8 cellular contexts compared by ENCODE assay signal in the genomic region with DNA sequence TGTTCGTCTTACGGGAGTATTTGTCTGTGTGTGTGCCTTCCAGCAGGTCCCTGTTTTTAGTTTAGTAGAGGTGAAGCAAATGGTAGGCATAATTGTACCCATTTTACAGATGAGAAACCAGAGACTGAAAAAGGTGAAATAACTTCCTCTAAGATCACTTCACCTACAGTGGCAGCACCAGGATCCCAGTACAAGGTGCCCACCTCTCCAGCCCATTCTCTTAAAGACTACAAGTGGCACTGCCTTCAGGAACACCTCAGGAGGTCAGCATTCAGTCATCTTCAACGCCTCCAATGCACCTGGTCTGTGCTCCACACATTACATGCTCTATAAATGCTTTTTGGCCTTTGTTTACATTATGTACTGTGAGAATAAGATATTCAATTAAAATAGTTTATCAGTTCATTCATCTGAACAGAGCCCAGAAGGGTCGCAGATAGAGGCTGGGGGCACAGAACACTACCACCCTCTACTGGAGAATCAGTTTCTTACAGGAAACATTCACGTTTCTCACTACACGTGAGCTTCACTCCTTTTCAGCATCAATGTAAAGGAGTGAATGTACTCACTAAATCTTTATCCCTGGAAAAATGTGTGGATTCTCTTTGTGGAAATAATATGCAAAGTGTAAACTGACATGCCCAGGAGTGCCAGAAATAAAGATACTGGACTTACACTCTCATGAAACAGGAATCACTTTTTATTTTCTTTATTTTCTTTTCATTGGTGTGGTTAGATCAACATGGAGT. TPM values are rescaled to one million over a fixed set of nuclear protein-coding genes. Genes with fewer than 3 reads are reported as not detected.
DNase-seq lines count a peak whose midpoint lies in the region; ATAC-seq and TF ChIP-seq lines count a peak whose summit lies in the region.

No MANE protein-coding gene starts in this region.

- TF ChIP-seq EP300 in Ishikawa (IDR thresholded peaks at IDR 0.05; ENCODE audit: borderline replicate concordance): no peak

- intact Hi-C loops in body of pancreas (cut with DNase I): no loop called here
- intact Hi-C loops in right lobe of liver (cut with DNase I): no loop called here

- H3K4me3 ChIP-seq in DOHH2 (ENCODE audit: low read length) (no peak overlapping the region), body of pancreas (no peak overlapping the region), right lobe of liver (no peak overlapping the region)

- no peaks in the 10 kb centered on the region for H3K9me2 ChIP-seq in DOHH2 (replicated peaks; ENCODE audit: control insufficient read depth, low read length)

- no peaks in the 10 kb centered on the region for H3F3A ChIP-seq in DOHH2 (ENCODE audit: control insufficient read depth, insufficient read depth)

- WGBS in body of pancreas, 2 donors: 21 to 27% methylated on average over 6 of the region's 6 CpGs
- WGBS in right lobe of liver (ENCODE audit: insufficient coverage, low coverage, low lambda C conversion rate, missing lambda C conversion rate): 23% methylated on average over 6 of the region's 6 CpGs

- no peak overlapping the region for H3K4me2 ChIP-seq in DOHH2 (ENCODE audit: low read length)

- 0 out of 2 replicates have a peak, but pooled peaks cover 3% of the 10 kb centered on the region for H4K20me1 ChIP-seq in DOHH2 (ENCODE audit: control insufficient read depth, insufficient read depth, low read depth, low read length)

- no peaks in the 10 kb centered on the region for H3K9me3 ChIP-seq in DOHH2 (ENCODE audit: control insufficient read depth, insufficient read depth, low read length)
- no peaks in the 10 kb centered on the region for H3K9me3 ChIP-seq in body of pancreas
- no peaks in the 10 kb centered on the region for H3K9me3 ChIP-seq in right lobe of liver

- DNase-seq in body of pancreas (no peak), right lobe of liver (no peak), UCSD-AML1 (lab: John Stamatoyannopoulos, UW; ENCODE audit: unreplicated experiment) (no peak), anterior cingulate cortex (lab: John Stamatoyannopoulos, UW) (no peak), NCI-H1436 (lab: John Stamatoyannopoulos, UW) (no peak)

- H3K27ac ChIP-seq in DOHH2 (ENCODE audit: low read depth, low read length): no peak overlapping the region
- H3K27ac ChIP-seq in body of pancreas: no peak overlapping the region
- H3K27ac ChIP-seq in right lobe of liver: no peak overlapping the region

- TF ChIP-seq POLR2A in body of pancreas (IDR thresholded peaks at IDR 0.05) (no peak), right lobe of liver (IDR thresholded peaks at IDR 0.05) (no peak)

- H3K79me2 ChIP-seq in DOHH2 (ENCODE audit: control insufficient read depth, low read length): no peaks in the 10 kb centered on the region

- H3K4me1 ChIP-seq in DOHH2 (ENCODE audit: control insufficient read depth, low read length) (no peaks in the 10 kb centered on the region), body of pancreas (no peaks in the 10 kb centered on the region), right lobe of liver (no peaks in the 10 kb centered on the region)

- ATAC-seq in body of pancreas (peak; percentile 55), right lobe of liver (peak; percentile 68 to 81 (median 70)), HG03196 (IDR thresholded peaks at IDR 0.05; ENCODE audit: unreplicated experiment) (no peak)

- peak; percentile 97 for TF ChIP-seq RAD21 in Ishikawa (IDR thresholded peaks at IDR 0.05; ENCODE audit: low read depth)

- TF ChIP-seq CTCF in DOHH2 (IDR thresholded peaks at IDR 0.05; ENCODE audit: low read depth, low read length, poor library complexity, severe bottlenecking) (peak; percentile 79), body of pancreas (IDR thresholded peaks at IDR 0.05) (peak; percentile 38 to 69 (median 58)), right lobe of liver (IDR thresholded peaks at IDR 0.05) (peak; percentile 63 to 69 (median 67))

- H3K36me3 ChIP-seq in DOHH2 (ENCODE audit: control insufficient read depth, low read length) (no peaks in the 10 kb centered on the region), body of pancreas (replicated peaks in 1 of 2; ENCODE audit: insufficient read depth in 1 of 2, low read depth in 2 of 2) (no peaks in the 10 kb centered on the region), right lobe of liver (no peaks in the 10 kb centered on the region)

- peaks cover 7% of the 10 kb centered on the region; the same call in 1 of the 2 replicates for H3K27me3 ChIP-seq in DOHH2 (ENCODE audit: control insufficient read depth, low read length)
- no peaks in the 10 kb centered on the region for H3K27me3 ChIP-seq in body of pancreas
- no peaks in the 10 kb centered on the region for H3K27me3 ChIP-seq in right lobe of liver

TF ChIP-seq in Ishikawa, 13 proteins besides CTCF, POLR2A, EP300 and RAD21:
- TF ChIP-seq ZBTB7A (IDR thresholded peaks at IDR 0.05; ENCODE audit: low read depth): peak; percentile 59; the same call in 1 of the 2 replicates
- no peak for TF ChIP-seq CREB1 (IDR thresholded peaks at IDR 0.05; ENCODE audit: low read depth)

RNA-seq across cellular contexts. Expression of a gene that starts 45.5 kb away (rescaled TPM):
- 10 to 100 TPM; 34.6 to 54.7 TPM for total RNA-seq in body of pancreas
- total RNA-seq in right lobe of liver: 10 to 100 TPM; 38.8 to 76.5 (median 50.6) TPM
